In the genomic region with DNA sequence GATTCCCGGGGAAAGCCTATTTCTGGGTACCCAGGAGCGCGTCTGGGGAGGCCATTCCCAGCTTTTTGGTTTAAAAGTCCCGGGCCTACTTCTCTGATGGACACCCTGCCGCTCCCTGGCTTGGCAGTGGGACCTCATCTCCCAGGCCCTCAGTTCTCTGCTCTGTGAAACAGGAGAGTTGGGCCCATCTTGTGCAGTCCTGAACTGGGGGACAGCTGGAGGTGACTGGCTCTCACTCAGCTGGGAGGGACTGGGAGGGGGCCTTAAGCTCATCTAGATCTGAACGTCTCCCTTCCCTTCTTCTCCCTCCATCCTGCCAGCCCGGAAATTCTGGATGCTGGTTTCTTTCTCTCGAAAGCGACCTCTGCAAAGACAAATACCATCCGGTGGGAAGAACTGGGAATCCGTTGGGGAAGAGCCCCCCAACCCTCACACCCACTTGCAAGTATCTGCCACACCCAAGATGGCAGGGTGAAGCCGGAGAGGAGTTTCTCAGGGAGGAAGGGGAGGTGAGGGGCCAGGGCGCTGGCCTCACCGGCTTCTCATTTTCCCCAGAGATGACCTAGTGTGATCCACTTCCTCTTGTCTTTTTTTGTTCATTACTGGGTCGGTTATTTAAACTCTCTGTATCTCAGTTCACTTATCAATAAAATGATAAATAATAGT, we compare ENCODE assay signal across 9 cellular contexts. TPM values are rescaled to one million over a fixed set of nuclear protein-coding genes. Genes with fewer than 3 reads are reported as not detected.
DNase-seq lines count a peak whose midpoint lies in the region; ATAC-seq, FAIRE-seq and TF ChIP-seq lines count a peak whose summit lies in the region.
"Had no signal": no experiment of that assay in that cellular context is flagged by ENCODE, and none has a peak within 500 bp of the region (broad histone marks: within the 10 kb centered on the region; RNA-seq: fewer than 3 reads in every experiment).

No MANE protein-coding gene starts in this region.

- no peak for TF ChIP-seq CTCF in CD4-positive, alpha-beta T cell (IDR thresholded peaks at IDR 0.05)
- TF ChIP-seq CTCF in fibroblast of lung (conservative IDR thresholded peaks at IDR 0.05 in 1 of 2, IDR thresholded peaks at IDR 0.05 in 1 of 2; ENCODE audit: low read depth in 1 of 2, low read length in 2 of 2) (no peak), parathyroid adenoma (IDR thresholded peaks at IDR 0.05) (no peak)

- H3K4me3 Mint-ChIP-seq in CD4-positive, alpha-beta T cell = peak overlapping the region; percentile 81

- intact Hi-C loops in CD4-positive, alpha-beta T cell (cut with DNase I, micrococcal nuclease) = loop anchor here in 1 of 2 experiments (5.0 to 10.0 kb wide), 3 partner anchors 67 to 170 kb away; no protein-coding TSS in a partner anchor

- FAIRE-seq in RCC 7860 (lab: Jason Lieb, UNC) = no peak

- no peaks in the 10 kb centered on the region for H3K9me3 Mint-ChIP-seq in CD4-positive, alpha-beta T cell

- H3K4me2 ChIP-seq in fibroblast of lung (ENCODE audit: extremely low read depth, insufficient read depth, low read length) (peak overlapping the region; percentile 97), parathyroid adenoma (ENCODE audit: low read length) (peak overlapping the region; percentile 85)

- H3K9ac ChIP-seq in NT2/D1 (ENCODE audit: insufficient read length, low read depth) (peak overlapping the region; percentile 77), fibroblast of lung (ENCODE audit: insufficient read depth, low read length) (peak overlapping the region; percentile 95), parathyroid adenoma (peak overlapping the region; percentile 71)

- POLR2A ChIA-PET in CD4-positive, alpha-beta T cell (lab: Charles Lee) = interaction anchor here (0.6 to 2.0 kb wide), 3 partner anchors 9 to 41 kb away, joined by 3 to 7 read pairs (median 5); no protein-coding TSS in a partner anchor

- H4K20me1 ChIP-seq in fibroblast of lung (ENCODE audit: control insufficient read depth, extremely low read depth, insufficient read depth, low read length) = no peaks in the 10 kb centered on the region

- H3K27me3 Mint-ChIP-seq in CD4-positive, alpha-beta T cell = no peaks in the 10 kb centered on the region

- no peak for ATAC-seq in CD4-positive, alpha-beta T cell (ENCODE audit: poor library complexity)
- ATAC-seq in GM21737 (IDR thresholded peaks at IDR 0.05; ENCODE audit: unreplicated experiment) = no peak

- H3K9me3 ChIP-seq in CD4-positive, alpha-beta T cell (ENCODE audit: control insufficient read depth, low read length) = no peaks in the 10 kb centered on the region
- H3K9me3 ChIP-seq in NT2/D1 (ENCODE audit: insufficient read depth, low read length) (no peaks in the 10 kb centered on the region), fibroblast of lung (ENCODE audit: control insufficient read depth, insufficient read depth, low read depth, low read length) (no peaks in the 10 kb centered on the region), parathyroid adenoma (ENCODE audit: control insufficient read depth, low read length) (no peaks in the 10 kb centered on the region)

- CTCF ChIA-PET in CD4-positive, alpha-beta T cell (lab: Charles Lee) = no interaction called here

- H3K4me1 Mint-ChIP-seq in CD4-positive, alpha-beta T cell (ENCODE audit: low read depth) = peaks cover 51% of the 10 kb centered on the region

- H3K4me3 ChIP-seq in NT2/D1 (ENCODE audit: insufficient read length, low read depth) (peak overlapping the region; percentile 57), fibroblast of lung (replicated peaks in 1 of 4; ENCODE audit: control extremely low read depth in 1 of 4, insufficient read depth in 1 of 4, low read depth in 3 of 4, low read length in 4 of 4) (peak overlapping the region; percentile 60 to 88 (median 82)), parathyroid adenoma (ENCODE audit: low read depth, low read length) (peak overlapping the region; percentile 69)

- H3K36me3 ChIP-seq in NT2/D1 (ENCODE audit: insufficient read depth, insufficient read length, low read length) = no peaks in the 10 kb centered on the region
- H3K36me3 ChIP-seq in fibroblast of lung (ENCODE audit: control insufficient read depth, insufficient read depth, low read length) = no peaks in the 10 kb centered on the region
- H3K36me3 ChIP-seq in parathyroid adenoma (ENCODE audit: control insufficient read depth, insufficient read depth, low read length) = no peaks in the 10 kb centered on the region

- no peaks in the 10 kb centered on the region for H3K27me3 ChIP-seq in CD4-positive, alpha-beta T cell (ENCODE audit: control insufficient read depth, insufficient read depth, low read length)
- H3K27me3 ChIP-seq in NT2/D1 (ENCODE audit: insufficient read depth, insufficient read length) = peaks cover 38% of the 10 kb centered on the region
- no peaks in the 10 kb centered on the region for H3K27me3 ChIP-seq in fibroblast of lung (ENCODE audit: control insufficient read depth, insufficient read depth, low read length)
- H3K27me3 ChIP-seq in parathyroid adenoma (ENCODE audit: control insufficient read depth, insufficient read depth, low read length) = no peaks in the 10 kb centered on the region

- peak overlapping the region; percentile 54 for H3K27ac Mint-ChIP-seq in CD4-positive, alpha-beta T cell

- no peak for DNase-seq in CD4-positive, alpha-beta T cell
- DNase-seq in NT2/D1 (ENCODE audit: low read depth, low spot score) (no peak), fibroblast of lung (ENCODE audit: low read depth in 2 of 2) (no peak), NCI-H748 treated with DMSO at 0.1 percent for 48 hours (lab: John Stamatoyannopoulos, UW) (no peak), NCI-H748 (lab: John Stamatoyannopoulos, UW; ENCODE audit: unreplicated experiment) (no peak), RCC 7860 (ENCODE audit: low spot score) (no peak)
- DNase-seq: Kasumi-1 had no signal

- H3K4me1 ChIP-seq in NT2/D1 (ENCODE audit: insufficient read depth, insufficient read length) = peaks cover 9% of the 10 kb centered on the region
- peaks cover 11% of the 10 kb centered on the region for H3K4me1 ChIP-seq in fibroblast of lung (ENCODE audit: control insufficient read depth, extremely low read depth, insufficient read depth, low read length)
- peaks cover 11% of the 10 kb centered on the region for H3K4me1 ChIP-seq in parathyroid adenoma

- peaks cover 55% of the 10 kb centered on the region for H3K79me2 ChIP-seq in fibroblast of lung (ENCODE audit: control insufficient read depth, insufficient read depth, low read length)
- H3K79me2 ChIP-seq in parathyroid adenoma = peaks cover 27% of the 10 kb centered on the region

- H3K27ac ChIP-seq in CD4-positive, alpha-beta T cell (ENCODE audit: low read depth, low read length) = no peak overlapping the region
- peak overlapping the region; percentile 83 for H3K27ac ChIP-seq in fibroblast of lung (ENCODE audit: insufficient read depth, low read length)
- H3K27ac ChIP-seq in parathyroid adenoma = peak overlapping the region; percentile 34

- H2AFZ ChIP-seq in fibroblast of lung (ENCODE audit: low read length) (no peak overlapping the region), parathyroid adenoma (peak overlapping the region; percentile 99)

- no peaks in the 10 kb centered on the region for H3K36me3 Mint-ChIP-seq in CD4-positive, alpha-beta T cell (ENCODE audit: low read depth)

RNA-seq across cellular contexts. Expression of a gene that starts 1.4 kb away (rescaled TPM):
- 10 to 100 TPM; 67.9 to 72.2 TPM for total RNA-seq in CD4-positive, alpha-beta T cell
- total RNA-seq in fibroblast of lung = 5.4 and 8.9 TPM in 2 replicates
- polyA plus RNA-seq in fibroblast of lung = 9.2 and 10.2 TPM in 2 replicates
- 22.7 and 24.7 TPM in 2 replicates for polyA plus RNA-seq in fibroblast of lung (2012)
- 32.9 and 48.0 TPM in 2 replicates for polyA minus RNA-seq in fibroblast of lung (ENCODE audit: low replicate concordance)
